29 cellular contexts compared by ENCODE assay signal in the genomic region with DNA sequence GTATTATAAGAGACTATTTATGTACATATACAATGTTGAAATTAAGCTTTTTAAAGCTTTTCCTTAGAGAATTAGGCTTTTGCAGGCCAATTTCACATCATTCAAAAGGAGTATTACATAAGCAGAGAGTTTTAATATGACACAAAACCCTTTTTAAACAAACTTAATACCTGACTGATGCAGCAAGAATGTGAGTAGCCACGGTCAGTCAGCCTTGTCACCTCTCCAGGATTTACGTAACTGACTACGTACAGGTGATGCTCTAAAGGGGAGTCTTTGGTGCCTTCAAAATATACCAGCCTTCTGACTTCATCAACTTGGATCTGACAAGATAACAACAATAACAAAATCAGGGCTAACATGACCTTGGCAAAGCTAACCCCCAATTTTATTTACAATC. TPM values are rescaled to one million over a fixed set of nuclear protein-coding genes. Genes with fewer than 3 reads are reported as not detected.
"Had no signal": no experiment of that assay in that cellular context is flagged by ENCODE, and none has a peak within 500 bp of the region (broad histone marks: within the 10 kb centered on the region; RNA-seq: fewer than 3 reads in every experiment).

No MANE protein-coding gene starts in this region.

- H3K4me3 ChIP-seq: body of pancreas, cardiac muscle cell, colonic mucosa, esophagus squamous epithelium, gastrocnemius medialis, hepatocyte, lower lobe of right lung, neural progenitor cell, suprapubic skin, tibial nerve had no signal

- ATAC-seq: activated CD8-positive, alpha-beta memory T cell treated with anti-CD3 and anti-CD28 coated beads, Interleukin-2, amount 10 ng/mL, durations not matched to agents 7 days and 5 days; activated CD8-positive, alpha-beta T cell treated with anti-CD3 and anti-CD28 coated beads, Interleukin-2, amount 10 ng/mL, durations not matched to agents 7 days and 5 days; activated naive CD8-positive, alpha-beta T cell treated with anti-CD3 and anti-CD28 coated beads, Interleukin-2, amount 50 U/mL, for 24 hours; body of pancreas; gastrocnemius medialis; lower lobe of right lung; natural killer cell; right cardiac atrium had no signal

- H2AFZ ChIP-seq: hepatocyte, neural progenitor cell had no signal

- H3K4me2 ChIP-seq: hepatocyte, neural progenitor cell had no signal

- H3K27me3 ChIP-seq: body of pancreas, cardiac muscle cell, colonic mucosa, esophagus squamous epithelium, gastrocnemius medialis, hepatocyte, neural progenitor cell, suprapubic skin, tibial nerve had no signal

- H3K4me1 ChIP-seq: body of pancreas, colonic mucosa, esophagus squamous epithelium, gastrocnemius medialis, lower lobe of right lung, neural progenitor cell, suprapubic skin, tibial nerve had no signal

- FAIRE-seq: endometrium, keratinocyte had no signal

- DNase-seq: activated B cell treated with CpG ODN at 0.5 μM for 24 hours; activated CD4-positive, alpha-beta T cell treated with anti-CD3 and anti-CD28 coated beads, Interleukin-2, amount 50 U/mL, for 1 hour; activated CD8-positive, alpha-beta memory T cell treated with anti-CD3 and anti-CD28 coated beads, Interleukin-2, amount 10 ng/mL, durations not matched to agents 7 days and 5 days; activated CD8-positive, alpha-beta T cell treated with anti-CD3 and anti-CD28 coated beads, Interleukin-2, amount 10 ng/mL, durations not matched to agents 7 days and 5 days; activated naive CD8-positive, alpha-beta T cell treated with anti-CD3 and anti-CD28 coated beads, Interleukin-2, amount 50 U/mL, for 24 hours; activated T-cell treated with anti-CD3 and anti-CD28 coated beads, Interleukin-2, amount 50 U/mL, for 48 hours; body of pancreas; cerebellar nuclear complex; colonic mucosa; effector CD8-positive, alpha-beta T cell; esophagus squamous epithelium; gastrocnemius medialis; lower lobe of right lung; mesenchymal stem cell; natural killer cell; occipital lobe; right cardiac atrium; stimulated activated CD4-positive, alpha-beta T cell treated with anti-CD3 and anti-CD28 coated beads, Interleukin-15, amount 100 ng/mL, for 24 hours; stimulated activated CD4-positive, alpha-beta T cell treated with anti-CD3 and anti-CD28 coated beads, Interleukin-2, amount 100 ng/mL, for 24 hours; stimulated activated naive CD4-positive, alpha-beta T cell; T-helper 1 cell had no signal

- H3K27ac ChIP-seq: body of pancreas, cardiac muscle cell, colonic mucosa, epithelial cell of prostate, esophagus squamous epithelium, gastrocnemius medialis, hepatocyte, lower lobe of right lung, neural progenitor cell, suprapubic skin, tibial nerve had no signal

- H3K79me2 ChIP-seq: hepatocyte had no signal

- H3K9ac ChIP-seq: neural progenitor cell had no signal

- H3K9me3 ChIP-seq: body of pancreas, colonic mucosa, esophagus squamous epithelium, gastrocnemius medialis, lower lobe of right lung, suprapubic skin, tibial nerve had no signal

RNA-seq across cellular contexts. Expression of gene IGDCC4, which starts 44.2 kb away (rescaled TPM):
- total RNA-seq: activated B cell treated with CpG ODN at 0.5 μM for 24 hours had no signal
